12 cellular contexts compared by ENCODE assay signal in genomic region chr17:40557531-40558299, GRCh38. TPM values are rescaled to one million over a fixed set of nuclear protein-coding genes. Genes with fewer than 3 reads are reported as not detected.
DNase-seq lines count a peak whose midpoint lies in the region; ATAC-seq, FAIRE-seq and TF ChIP-seq lines count a peak whose summit lies in the region.
"Had no signal": no experiment of that assay in that cellular context is flagged by ENCODE, and none has a peak within 500 bp of the region (broad histone marks: within the 10 kb centered on the region; RNA-seq: fewer than 3 reads in every experiment).

No MANE protein-coding gene starts in this region.

- TF ChIP-seq CTCF in left ventricle myocardium inferior (IDR thresholded peaks at IDR 0.05; ENCODE audit: borderline replicate concordance) = no peak

- H3K4me3 ChIP-seq in left ventricle myocardium inferior = peak overlapping the region; percentile 39

- ATAC-seq in HG02884 (IDR thresholded peaks at IDR 0.05; ENCODE audit: unreplicated experiment) = no peak
- ATAC-seq in HG02970 (IDR thresholded peaks at IDR 0.05; ENCODE audit: low FRiP score, unreplicated experiment) = no peak
- ATAC-seq: foreskin keratinocyte had no signal

- no peaks in the 10 kb centered on the region for H3K9me3 Mint-ChIP-seq in activated CD4-positive, alpha-beta memory T cell treated with anti-CD3 and anti-CD28 coated beads for 36 hours

- H3K36me3 ChIP-seq in left ventricle myocardium inferior = no peaks in the 10 kb centered on the region

- peak overlapping the region; percentile 59 for H3K27ac Mint-ChIP-seq in activated CD4-positive, alpha-beta memory T cell treated with anti-CD3 and anti-CD28 coated beads for 36 hours
- H3K27ac Mint-ChIP-seq: H9 had no signal

- H3K27me3 Mint-ChIP-seq in activated CD4-positive, alpha-beta memory T cell treated with anti-CD3 and anti-CD28 coated beads for 36 hours = no peaks in the 10 kb centered on the region

- no peak for FAIRE-seq in GM12892 (lab: Jason Lieb, UNC)

- H3K4me1 ChIP-seq in left ventricle myocardium inferior = peaks cover 83% of the 10 kb centered on the region

- intact Hi-C loops in activated CD4-positive, alpha-beta memory T cell treated with anti-CD3 and anti-CD28 coated beads for 36 hours (cut with micrococcal nuclease) = no loop called here
- intact Hi-C loops in left ventricle myocardium inferior (cut with micrococcal nuclease) = loop anchor here (5.0 kb wide), 1 partner anchor 115 kb away; the partner anchor contains the start of gene IGFBP4

- H3K27me3 ChIP-seq in left ventricle myocardium inferior (ENCODE audit: low read depth) = peaks cover 18% of the 10 kb centered on the region

- H3K4me1 Mint-ChIP-seq in activated CD4-positive, alpha-beta memory T cell treated with anti-CD3 and anti-CD28 coated beads for 36 hours (ENCODE audit: low read depth) = peaks cover 89% of the 10 kb centered on the region

- CTCF ChIA-PET in activated CD4-positive, alpha-beta memory T cell treated with anti-CD3 and anti-CD28 coated beads for 36 hours (lab: Charles Lee) = interaction anchor here (3.8 to 18.5 kb wide), 5 partner anchors 9 to 194 kb away, joined by 27 to 392 read pairs (median 88); partner anchors contain the start of gene GJD3

- H3K27ac ChIP-seq in left ventricle myocardium inferior (replicated peaks) = peak overlapping the region; percentile 92
- H3K27ac ChIP-seq: foreskin keratinocyte, KMS-11 had no signal

- no peaks in the 10 kb centered on the region for H3K9me3 ChIP-seq in left ventricle myocardium inferior (replicated peaks)

- POLR2A ChIA-PET in activated CD4-positive, alpha-beta memory T cell treated with anti-CD3 and anti-CD28 coated beads for 36 hours (lab: Charles Lee) = interaction anchor here (0.8 kb wide), 1 partner anchor 96 kb away, joined by 3 read pairs; no protein-coding TSS in a partner anchor

- 0 out of 2 replicates have a peak, but pooled peaks have one; percentile 14 for TF ChIP-seq POLR2A in GM12892 (IDR thresholded peaks at IDR 0.05; ENCODE audit: low read depth, low read length)

- no peak for DNase-seq in GM12892 (ENCODE audit: insufficient read length)
- peak; percentile 8 for DNase-seq in activated CD4-positive, alpha-beta memory T cell treated with anti-CD3 and anti-CD28 coated beads for 36 hours
- DNase-seq in left ventricle myocardium inferior = no peak
- peak; percentile 24 for DNase-seq in stimulated activated CD8-positive, alpha-beta memory T cell treated with anti-CD3 and anti-CD28 coated beads, Interleukin-4, amount 100 ng/mL, for 48 hours
- DNase-seq in A172 (ENCODE audit: low spot score) = no peak
- no peak for DNase-seq in activated CD4-positive, alpha-beta T cell treated with anti-CD3 and anti-CD28 coated beads, Interleukin-2, amount 50 U/mL, for 1 hour
- DNase-seq: foreskin keratinocyte, substantia nigra had no signal

- peak overlapping the region; percentile 26 for H3K4me3 Mint-ChIP-seq in activated CD4-positive, alpha-beta memory T cell treated with anti-CD3 and anti-CD28 coated beads for 36 hours
- H3K4me3 Mint-ChIP-seq: H9 had no signal

- H3K36me3 Mint-ChIP-seq in activated CD4-positive, alpha-beta memory T cell treated with anti-CD3 and anti-CD28 coated beads for 36 hours = peaks cover 95% of the 10 kb centered on the region

RNA-seq across cellular contexts. Expression of gene CCR7, which starts 7.6 kb away (rescaled TPM):
- 167 TPM for polyA plus RNA-seq in GM12892 (2012; ENCODE audit: missing spikeins)
- total RNA-seq in activated CD4-positive, alpha-beta memory T cell treated with anti-CD3 and anti-CD28 coated beads for 36 hours = 100 to 1,000 TPM; 137 to 145 TPM
- total RNA-seq in left ventricle myocardium inferior = not detected
- not detected in 2 replicates for total RNA-seq in A172 (2014; rRNA removed; shearing (Covaris generic))
- total RNA-seq: foreskin keratinocyte had no signal
- polyA plus RNA-seq: foreskin keratinocyte had no signal

RNA-seq across cellular contexts. Expression of gene TNS4, which starts 56.3 kb away (rescaled TPM):
- polyA plus RNA-seq in GM12892 (2012; ENCODE audit: missing spikeins) = not detected
- total RNA-seq in activated CD4-positive, alpha-beta memory T cell treated with anti-CD3 and anti-CD28 coated beads for 36 hours = 10 to 100 TPM; 14.5 to 15.2 TPM
- total RNA-seq in left ventricle myocardium inferior = not detected
- 0.02 and 0.14 TPM in 2 replicates for total RNA-seq in A172 (2014; rRNA removed; shearing (Covaris generic))

Comparison
In these comparisons a context has a peak if more than half of its experiments do, and no peak if none do; other contexts are left out.
1. DNase-seq: peak in activated CD4-positive, alpha-beta memory T cell treated with anti-CD3 and anti-CD28 coated beads for 36 hours (single experiment) and stimulated activated CD8-positive, alpha-beta memory T cell treated with anti-CD3 and anti-CD28 coated beads, Interleukin-4, amount 100 ng/mL, for 48 hours (single experiment); none in GM12892 (single experiment), left ventricle myocardium inferior (single experiment), A172 (single experiment) and activated CD4-positive, alpha-beta T cell treated with anti-CD3 and anti-CD28 coated beads, Interleukin-2, amount 50 U/mL, for 1 hour (single experiment).
2. RNA of gene CCR7, which starts 7.6 kb away (total RNA-seq): 137 to 145 TPM in activated CD4-positive, alpha-beta memory T cell treated with anti-CD3 and anti-CD28 coated beads for 36 hours; not detected in left ventricle myocardium inferior (single experiment) and not detected in A172; every median in the first group is over 100 times any median in the second.
3. RNA of gene TNS4, which starts 56.3 kb away (total RNA-seq): 14.5 to 15.2 TPM in activated CD4-positive, alpha-beta memory T cell treated with anti-CD3 and anti-CD28 coated beads for 36 hours; 0.02 to 0.14 TPM in A172 and not detected in left ventricle myocardium inferior (single experiment); every median in the first group is over 10 times any median in the second.